In genomic region chr20:63554361-63555278, GRCh38 we compare ENCODE assay signal across 1 cellular context.
TF ChIP-seq lines count a peak whose summit lies in the region.

No MANE protein-coding gene starts in this region.

TF ChIP-seq in HEK293, 187 proteins besides CTCF, POLR2A, EP300 and RAD21 (continued from another document):
- TF ChIP-seq, protein P1, sequence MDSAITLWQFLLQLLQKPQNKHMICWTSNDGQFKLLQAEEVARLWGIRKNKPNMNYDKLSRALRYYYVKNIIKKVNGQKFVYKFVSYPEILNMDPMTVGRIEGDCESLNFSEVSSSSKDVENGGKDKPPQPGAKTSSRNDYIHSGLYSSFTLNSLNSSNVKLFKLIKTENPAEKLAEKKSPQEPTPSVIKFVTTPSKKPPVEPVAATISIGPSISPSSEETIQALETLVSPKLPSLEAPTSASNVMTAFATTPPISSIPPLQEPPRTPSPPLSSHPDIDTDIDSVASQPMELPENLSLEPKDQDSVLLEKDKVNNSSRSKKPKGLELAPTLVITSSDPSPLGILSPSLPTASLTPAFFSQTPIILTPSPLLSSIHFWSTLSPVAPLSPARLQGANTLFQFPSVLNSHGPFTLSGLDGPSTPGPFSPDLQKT (IDR thresholded peaks at IDR 0.05; ENCODE audit: borderline replicate concordance, low read depth, low read length): no peak
- no peak for TF ChIP-seq ATF2 (tag by site-specific recombination; IDR thresholded peaks at IDR 0.05; ENCODE audit: low read depth)
- TF ChIP-seq ZNF211 (tag by site-specific recombination; IDR thresholded peaks at IDR 0.05; ENCODE audit: low read depth): no peak
- TF ChIP-seq ZNF768 (tag by site-specific recombination; IDR thresholded peaks at IDR 0.05): no peak
- TF ChIP-seq WT1 (tag by site-specific recombination; IDR thresholded peaks at IDR 0.05): no peak
- TF ChIP-seq SCRT1 (tag by site-specific recombination; IDR thresholded peaks at IDR 0.05; ENCODE audit: borderline replicate concordance): no peak
- no peak for TF ChIP-seq GLI4 (tag by site-specific recombination; IDR thresholded peaks at IDR 0.05)
- TF ChIP-seq ZNF248 (tag by site-specific recombination; IDR thresholded peaks at IDR 0.05): no peak
